In the genomic region with DNA sequence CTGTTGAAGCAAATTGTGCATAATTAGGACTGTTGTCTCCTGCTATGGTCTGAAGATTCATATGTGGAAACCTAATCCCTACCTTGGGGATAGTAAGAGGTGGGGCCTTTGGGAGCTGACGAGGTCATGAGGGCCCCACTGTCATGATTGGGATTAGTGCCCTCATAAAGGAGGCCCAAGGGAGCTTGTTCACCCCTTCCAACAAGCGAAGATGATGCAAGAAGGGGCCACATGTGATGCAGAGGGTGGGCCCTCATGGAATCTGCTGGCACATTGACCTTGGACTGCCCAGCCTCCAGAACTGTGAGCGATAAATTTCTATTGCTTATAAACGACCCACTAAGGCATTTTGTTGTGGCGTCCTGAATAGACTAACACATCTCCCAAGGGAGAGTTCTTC, we compare ENCODE assay signal across 30 cellular contexts. TPM values are rescaled to one million over a fixed set of nuclear protein-coding genes. Genes with fewer than 3 reads are reported as not detected.
"Had no signal": no experiment of that assay in that cellular context is flagged by ENCODE, and none has a peak within 500 bp of the region (broad histone marks: within the 10 kb centered on the region; RNA-seq: fewer than 3 reads in every experiment).

No MANE protein-coding gene starts in this region.

- ATAC-seq: activated CD8-positive, alpha-beta T cell treated with anti-CD3 and anti-CD28 coated beads for 36 hours; activated T-cell treated with anti-CD3 and anti-CD28 coated beads, Interleukin-2, amount 50 U/mL, for 4 hours; activated T-helper 17 cell treated with anti-CD3 and anti-CD28 coated beads, Interleukin-2, amount 50 U/mL, for 72 hours; esophagus mucosa; foreskin keratinocyte; gastrocnemius medialis; heart left ventricle had no signal

- H3K27me3 ChIP-seq: brain microvascular endothelial cell, dorsolateral prefrontal cortex, foreskin keratinocyte, gastrocnemius medialis, heart left ventricle had no signal

- DNase-seq: activated CD4-positive, alpha-beta T cell treated with anti-CD3 and anti-CD28 coated beads for 1 hour; activated CD4-positive, alpha-beta T cell treated with anti-CD3 and anti-CD28 coated beads for 4 hours; activated CD4-positive, alpha-beta T cell treated with anti-CD3 and anti-CD28 coated beads, Interleukin-2, amount 10 ng/mL, durations not matched to agents 7 days and 5 days; activated CD4-positive, alpha-beta T cell treated with anti-CD3 and anti-CD28 coated beads, Interleukin-2, amount 50 U/mL, for 4 hours; activated CD8-positive, alpha-beta memory T cell treated with anti-CD3 and anti-CD28 coated beads for 24 hours; activated CD8-positive, alpha-beta T cell treated with anti-CD3 and anti-CD28 coated beads for 36 hours; activated effector memory CD4-positive, alpha-beta T cell treated with Interleukin-2 at 50 U/mL for 16 hours; activated gamma-delta T cell treated with Interleukin-2 at 50 U/mL for 16 hours; activated naive CD4-positive, alpha-beta T cell treated with anti-CD3 and anti-CD28 coated beads, Interleukin-2, amount 50 U/mL, for 16 hours; activated naive CD4-positive, alpha-beta T cell treated with Interleukin-2 at 50 U/mL for 16 hours; activated T-cell treated with anti-CD3 and anti-CD28 coated beads, Interleukin-2, amount 50 U/mL, for 4 hours; amniotic stem cell; anterior cingulate cortex; brain microvascular endothelial cell; dorsolateral prefrontal cortex; effector memory CD4-positive, alpha-beta T cell; endodermal cell; foreskin keratinocyte; gastrocnemius medialis; glutamatergic neuron; heart left ventricle; T-helper 2 cell had no signal

- H3K27ac Mint-ChIP-seq: activated CD4-positive, alpha-beta T cell treated with anti-CD3 and anti-CD28 coated beads, Interleukin-2, amount 10 ng/mL, durations not matched to agents 7 days and 5 days; activated CD8-positive, alpha-beta T cell treated with anti-CD3 and anti-CD28 coated beads for 36 hours; activated naive CD8-positive, alpha-beta T cell; activated T-helper 17 cell treated with anti-CD3 and anti-CD28 coated beads, Interleukin-2, amount 50 U/mL, for 72 hours; dendritic cell treated with granulocyte-macrophage colony-stimulating factor and Interleukin-4, amounts not matched to agents 40 ng/mL and 50 ng/mL, for 4 days; endodermal cell; WTC11 had no signal

- H3K36me3 ChIP-seq: brain microvascular endothelial cell, gastrocnemius medialis, heart left ventricle had no signal

- H3K4me3 Mint-ChIP-seq: activated CD4-positive, alpha-beta T cell treated with anti-CD3 and anti-CD28 coated beads, Interleukin-2, amount 10 ng/mL, durations not matched to agents 7 days and 5 days; activated CD8-positive, alpha-beta T cell treated with anti-CD3 and anti-CD28 coated beads for 36 hours; activated naive CD8-positive, alpha-beta T cell; activated T-cell treated with anti-CD3 and anti-CD28 coated beads, Interleukin-2, amount 50 U/mL, for 4 hours; activated T-helper 17 cell treated with anti-CD3 and anti-CD28 coated beads, Interleukin-2, amount 50 U/mL, for 72 hours; central memory CD8-positive, alpha-beta T cell; dendritic cell treated with granulocyte-macrophage colony-stimulating factor and Interleukin-4, amounts not matched to agents 40 ng/mL and 50 ng/mL, for 4 days; endodermal cell; WTC11 had no signal

- H3K4me1 Mint-ChIP-seq: activated CD4-positive, alpha-beta T cell treated with anti-CD3 and anti-CD28 coated beads, Interleukin-2, amount 10 ng/mL, durations not matched to agents 7 days and 5 days; activated T-helper 17 cell treated with anti-CD3 and anti-CD28 coated beads, Interleukin-2, amount 50 U/mL, for 72 hours; central memory CD8-positive, alpha-beta T cell had no signal

- H3K4me1 ChIP-seq: foreskin keratinocyte, gastrocnemius medialis, heart left ventricle had no signal

- H3K9me3 ChIP-seq: gastrocnemius medialis had no signal

- H3K36me3 Mint-ChIP-seq: activated naive CD8-positive, alpha-beta T cell; WTC11 had no signal

- H3K27ac ChIP-seq: brain microvascular endothelial cell, coronary artery, dorsolateral prefrontal cortex, foreskin keratinocyte, gastrocnemius medialis, heart left ventricle had no signal

- H3K27me3 Mint-ChIP-seq: activated CD4-positive, alpha-beta T cell treated with anti-CD3 and anti-CD28 coated beads, Interleukin-2, amount 10 ng/mL, durations not matched to agents 7 days and 5 days; activated CD8-positive, alpha-beta T cell treated with anti-CD3 and anti-CD28 coated beads for 36 hours; activated naive CD8-positive, alpha-beta T cell had no signal

- H3K4me3 ChIP-seq: coronary artery, dorsolateral prefrontal cortex, gastrocnemius medialis, heart left ventricle had no signal

RNA-seq across cellular contexts. Expression of a gene that starts 25.6 kb away (rescaled TPM):
- total RNA-seq: activated CD4-positive, alpha-beta T cell treated with anti-CD3 and anti-CD28 coated beads, Interleukin-2, amount 10 ng/mL, durations not matched to agents 7 days and 5 days; activated CD8-positive, alpha-beta T cell treated with anti-CD3 and anti-CD28 coated beads for 36 hours; activated T-helper 17 cell treated with anti-CD3 and anti-CD28 coated beads, Interleukin-2, amount 50 U/mL, for 72 hours; epithelial cell of proximal tubule had no signal
